ENCODE assay signal across 1 cellular context in genomic region chr10:89351402-89352038, GRCh38.
TF ChIP-seq lines count a peak whose summit lies in the region.

No MANE protein-coding gene starts in this region.

TF ChIP-seq in GM12878, 131 proteins besides CTCF, POLR2A, EP300 and RAD21 (continued from another document):
- TF ChIP-seq MLLT1 (IDR thresholded peaks at IDR 0.05), result peak; percentile 73; the same call in 1 of the 2 replicates
- no peak for TF ChIP-seq ATF3 (IDR thresholded peaks at IDR 0.05; ENCODE audit: borderline replicate concordance, extremely low read depth, low read depth, low read length)
- TF ChIP-seq E2F8 (IDR thresholded peaks at IDR 0.05; ENCODE audit: low read depth, partially characterized antibody), result no peak
- TF ChIP-seq PBX3 (IDR thresholded peaks at IDR 0.05; ENCODE audit: insufficient replicate concordance, low read depth, low read length), result no peak
- TF ChIP-seq STAT1 (conservative IDR thresholded peaks at IDR 0.05), result no peak
- no peak for TF ChIP-seq TCF3 (IDR thresholded peaks at IDR 0.05; ENCODE audit: borderline replicate concordance, insufficient read depth, low read depth, low read length)
- no peak for TF ChIP-seq ZBTB40 (IDR thresholded peaks at IDR 0.05; ENCODE audit: borderline replicate concordance)
- peak; percentile 53 for TF ChIP-seq BCL3 (IDR thresholded peaks at IDR 0.05; ENCODE audit: borderline replicate concordance, insufficient read depth, low read depth, low read length, poor library complexity, severe bottlenecking)
- no peak for TF ChIP-seq SUPT20H (IDR thresholded peaks at IDR 0.05; ENCODE audit: borderline replicate concordance, control insufficient read depth, low read depth, low read length)
- TF ChIP-seq CHD4 (IDR thresholded peaks at IDR 0.05), result no peak
- TF ChIP-seq USF1 (IDR thresholded peaks at IDR 0.05; ENCODE audit: borderline replicate concordance, extremely low read length, insufficient read depth, low read depth, low read length), result no peak
- no peak for TF ChIP-seq REST (IDR thresholded peaks at IDR 0.05; ENCODE audit: low read depth, low read length)
- TF ChIP-seq ETV6 (conservative IDR thresholded peaks at IDR 0.05 in 1 of 2, IDR thresholded peaks at IDR 0.05 in 1 of 2; ENCODE audit: borderline replicate concordance in 1 of 2, low read depth in 1 of 2), result no peak
- TF ChIP-seq EGR1 (IDR thresholded peaks at IDR 0.05; ENCODE audit: borderline replicate concordance in 1 of 2, low read depth in 2 of 2, low read length in 2 of 2), result no peak
- TF ChIP-seq PML (IDR thresholded peaks at IDR 0.05; ENCODE audit: low read length), result 0 out of 2 replicates have a peak, but pooled peaks have one; percentile 9
- TF ChIP-seq MTA3 (IDR thresholded peaks at IDR 0.05; ENCODE audit: borderline replicate concordance, low read length), result peak; percentile 72; the same call in 1 of the 2 replicates
- no peak for TF ChIP-seq TAF1 (IDR thresholded peaks at IDR 0.05; ENCODE audit: borderline replicate concordance, low read depth, low read length)
- TF ChIP-seq NR2C1 (IDR thresholded peaks at IDR 0.05), result no peak
- TF ChIP-seq KLF5 (IDR thresholded peaks at IDR 0.05; ENCODE audit: partially characterized antibody), result no peak
- TF ChIP-seq ZBED1 (IDR thresholded peaks at IDR 0.05; ENCODE audit: borderline replicate concordance), result no peak
- no peak for TF ChIP-seq HDAC2 (IDR thresholded peaks at IDR 0.05)
- TF ChIP-seq FOS (IDR thresholded peaks at IDR 0.05; ENCODE audit: borderline replicate concordance, extremely low read depth, insufficient read length), result no peak
- no peak for TF ChIP-seq FOXK2 (IDR thresholded peaks at IDR 0.05)
- no peak; the same call in 1 of the 2 replicates for TF ChIP-seq SMC3 (IDR thresholded peaks at IDR 0.05; ENCODE audit: borderline replicate concordance, low read length)
- no peak for TF ChIP-seq STAT3 (IDR thresholded peaks at IDR 0.05; ENCODE audit: low read depth, low read length)
- TF ChIP-seq MEF2B (IDR thresholded peaks at IDR 0.05; ENCODE audit: partially characterized antibody, poor library complexity, severe bottlenecking), result no peak
- no peak for TF ChIP-seq RCOR1 (conservative IDR thresholded peaks at IDR 0.05; ENCODE audit: low read depth, low read length)
- no peak for TF ChIP-seq JUND (IDR thresholded peaks at IDR 0.05; ENCODE audit: low read depth, low read length)
- no peak for TF ChIP-seq SMAD5 (IDR thresholded peaks at IDR 0.05; ENCODE audit: low read depth)
- TF ChIP-seq SMAD1 (IDR thresholded peaks at IDR 0.05; ENCODE audit: low read depth, partially characterized antibody), result no peak
- TF ChIP-seq EED (IDR thresholded peaks at IDR 0.05; ENCODE audit: low read depth), result peak; percentile 92
- TF ChIP-seq IRF5 (IDR thresholded peaks at IDR 0.05; ENCODE audit: borderline replicate concordance), result no peak
- TF ChIP-seq ZNF217 (IDR thresholded peaks at IDR 0.05), result no peak
- TF ChIP-seq RB1 (IDR thresholded peaks at IDR 0.05; ENCODE audit: borderline replicate concordance), result no peak
- no peak for TF ChIP-seq ZNF622 (IDR thresholded peaks at IDR 0.05)
- TF ChIP-seq POLR2AphosphoS2 (IDR thresholded peaks at IDR 0.05; ENCODE audit: low read depth, low read length), result no peak
- peak; percentile 83 to 89 for TF ChIP-seq IKZF2 (IDR thresholded peaks at IDR 0.05)
- TF ChIP-seq RBBP5 (conservative IDR thresholded peaks at IDR 0.05), result no peak
- no peak for TF ChIP-seq PKNOX1 (IDR thresholded peaks at IDR 0.05)
